ENCODE assay signal across 1 cellular context in the genomic region with DNA sequence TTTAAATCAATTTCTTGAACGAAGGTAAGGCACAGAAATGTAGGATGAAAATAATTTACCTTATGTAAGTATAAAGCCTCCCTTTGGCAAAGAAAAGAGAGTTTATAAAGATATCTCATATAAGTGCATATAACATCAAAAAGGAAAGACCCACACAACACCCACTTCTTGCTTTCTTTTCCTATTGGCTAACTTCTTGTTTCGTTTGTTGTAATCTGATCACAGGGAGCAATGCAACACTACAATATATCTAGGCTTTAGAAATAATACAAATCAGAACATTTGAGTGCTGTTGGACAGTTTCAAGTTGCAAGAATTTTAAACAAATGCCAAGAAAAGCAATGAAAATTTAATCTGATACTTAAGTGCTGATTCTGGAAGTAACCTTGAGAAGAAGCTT.
TF ChIP-seq lines count a peak whose summit lies in the region.

No MANE protein-coding gene starts in this region.

TF ChIP-seq in K562, 482 proteins besides CTCF, POLR2A, EP300 and RAD21 (continued from another document):
- TF ChIP-seq ZKSCAN1 (IDR thresholded peaks at IDR 0.05; ENCODE audit: low read depth, low read length) = no peak
- no peak for TF ChIP-seq GTF2B (IDR thresholded peaks at IDR 0.05; ENCODE audit: extremely low read depth, insufficient read length)
- no peak for TF ChIP-seq TOE1 (IDR thresholded peaks at IDR 0.05; ENCODE audit: borderline replicate concordance)
- no peak for TF ChIP-seq TOE1 (CRISPR knock-in tag; IDR thresholded peaks at IDR 0.05; ENCODE audit: borderline replicate concordance, low read depth)
- no peak for TF ChIP-seq CXXC5 (CRISPR knock-in tag; IDR thresholded peaks at IDR 0.05)
- TF ChIP-seq KLF1 (tag; IDR thresholded peaks at IDR 0.05) = no peak
- TF ChIP-seq, protein P1, sequence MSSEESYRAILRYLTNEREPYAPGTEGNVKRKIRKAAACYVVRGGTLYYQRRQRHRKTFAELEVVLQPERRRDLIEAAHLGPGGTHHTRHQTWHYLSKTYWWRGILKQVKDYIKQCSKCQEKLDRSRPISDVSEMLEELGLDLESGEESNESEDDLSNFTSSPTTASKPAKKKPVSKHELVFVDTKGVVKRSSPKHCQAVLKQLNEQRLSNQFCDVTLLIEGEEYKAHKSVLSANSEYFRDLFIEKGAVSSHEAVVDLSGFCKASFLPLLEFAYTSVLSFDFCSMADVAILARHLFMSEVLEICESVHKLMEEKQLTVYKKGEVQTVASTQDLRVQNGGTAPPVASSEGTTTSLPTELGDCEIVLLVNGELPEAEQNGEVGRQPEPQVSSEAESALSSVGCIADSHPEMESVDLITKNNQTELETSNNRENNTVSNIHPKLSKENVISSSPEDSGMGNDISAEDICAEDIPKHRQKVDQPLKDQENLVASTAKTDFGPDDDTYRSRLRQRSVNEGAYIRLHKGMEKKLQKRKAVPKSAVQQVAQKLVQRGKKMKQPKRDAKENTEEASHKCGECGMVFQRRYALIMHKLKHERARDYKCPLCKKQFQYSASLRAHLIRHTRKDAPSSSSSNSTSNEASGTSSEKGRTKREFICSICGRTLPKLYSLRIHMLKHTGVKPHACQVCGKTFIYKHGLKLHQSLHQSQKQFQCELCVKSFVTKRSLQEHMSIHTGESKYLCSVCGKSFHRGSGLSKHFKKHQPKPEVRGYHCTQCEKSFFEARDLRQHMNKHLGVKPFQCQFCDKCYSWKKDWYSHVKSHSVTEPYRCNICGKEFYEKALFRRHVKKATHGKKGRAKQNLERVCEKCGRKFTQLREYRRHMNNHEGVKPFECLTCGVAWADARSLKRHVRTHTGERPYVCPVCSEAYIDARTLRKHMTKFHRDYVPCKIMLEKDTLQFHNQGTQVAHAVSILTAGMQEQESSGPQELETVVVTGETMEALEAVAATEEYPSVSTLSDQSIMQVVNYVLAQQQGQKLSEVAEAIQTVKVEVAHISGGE (CRISPR knock-in tag; IDR thresholded peaks at IDR 0.05) = no peak
- no peak for TF ChIP-seq ZNF668 (CRISPR knock-in tag; IDR thresholded peaks at IDR 0.05)
- no peak for TF ChIP-seq CTBP1 (IDR thresholded peaks at IDR 0.05; ENCODE audit: borderline replicate concordance)
- no peak for TF ChIP-seq HCFC1 (IDR thresholded peaks at IDR 0.05; ENCODE audit: low read depth, low read length)
- TF ChIP-seq GATAD2A (IDR thresholded peaks at IDR 0.05) = no peak
- TF ChIP-seq ZSCAN32 (CRISPR knock-in tag; IDR thresholded peaks at IDR 0.05) = no peak
- TF ChIP-seq DIDO1 (tag; IDR thresholded peaks at IDR 0.05; ENCODE audit: low read depth) = no peak
- no peak for TF ChIP-seq VEZF1 (CRISPR knock-in tag; IDR thresholded peaks at IDR 0.05)
- TF ChIP-seq, protein P2, sequence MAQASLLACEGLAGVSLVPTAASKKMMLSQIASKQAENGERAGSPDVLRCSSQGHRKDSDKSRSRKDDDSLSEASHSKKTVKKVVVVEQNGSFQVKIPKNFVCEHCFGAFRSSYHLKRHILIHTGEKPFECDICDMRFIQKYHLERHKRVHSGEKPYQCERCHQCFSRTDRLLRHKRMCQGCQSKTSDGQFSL (CRISPR knock-in tag; IDR thresholded peaks at IDR 0.05) = no peak
- TF ChIP-seq, protein P2 (tag; IDR thresholded peaks at IDR 0.05) = no peak
- TF ChIP-seq RCOR1 (IDR thresholded peaks at IDR 0.05; ENCODE audit: borderline replicate concordance in 1 of 2, low read depth in 2 of 2, low read length in 2 of 2) = peak in 1 of 2 experiments; percentile 97; a peak in 2 of 4 replicates
- no peak for TF ChIP-seq CHD2 (IDR thresholded peaks at IDR 0.05; ENCODE audit: low read depth, low read length)
- peak in 1 of 2 experiments; percentile 21; a peak in 1 of 4 replicates for TF ChIP-seq FOXK2 (conservative IDR thresholded peaks at IDR 0.05 in 1 of 2, IDR thresholded peaks at IDR 0.05 in 1 of 2; ENCODE audit: low read depth in 2 of 2)
- TF ChIP-seq STAG1 (CRISPR knock-in tag; IDR thresholded peaks at IDR 0.05; ENCODE audit: borderline replicate concordance) = no peak
- TF ChIP-seq NFATC3 (IDR thresholded peaks at IDR 0.05) = no peak
- no peak for TF ChIP-seq CSDE1 (IDR thresholded peaks at IDR 0.05)
- 0 out of 2 replicates have a peak, but pooled peaks have one; percentile 23 for TF ChIP-seq ELF1 (tag; IDR thresholded peaks at IDR 0.05)
- no peak for TF ChIP-seq ZNF511 (CRISPR knock-in tag; IDR thresholded peaks at IDR 0.05)
- TF ChIP-seq, protein P3, sequence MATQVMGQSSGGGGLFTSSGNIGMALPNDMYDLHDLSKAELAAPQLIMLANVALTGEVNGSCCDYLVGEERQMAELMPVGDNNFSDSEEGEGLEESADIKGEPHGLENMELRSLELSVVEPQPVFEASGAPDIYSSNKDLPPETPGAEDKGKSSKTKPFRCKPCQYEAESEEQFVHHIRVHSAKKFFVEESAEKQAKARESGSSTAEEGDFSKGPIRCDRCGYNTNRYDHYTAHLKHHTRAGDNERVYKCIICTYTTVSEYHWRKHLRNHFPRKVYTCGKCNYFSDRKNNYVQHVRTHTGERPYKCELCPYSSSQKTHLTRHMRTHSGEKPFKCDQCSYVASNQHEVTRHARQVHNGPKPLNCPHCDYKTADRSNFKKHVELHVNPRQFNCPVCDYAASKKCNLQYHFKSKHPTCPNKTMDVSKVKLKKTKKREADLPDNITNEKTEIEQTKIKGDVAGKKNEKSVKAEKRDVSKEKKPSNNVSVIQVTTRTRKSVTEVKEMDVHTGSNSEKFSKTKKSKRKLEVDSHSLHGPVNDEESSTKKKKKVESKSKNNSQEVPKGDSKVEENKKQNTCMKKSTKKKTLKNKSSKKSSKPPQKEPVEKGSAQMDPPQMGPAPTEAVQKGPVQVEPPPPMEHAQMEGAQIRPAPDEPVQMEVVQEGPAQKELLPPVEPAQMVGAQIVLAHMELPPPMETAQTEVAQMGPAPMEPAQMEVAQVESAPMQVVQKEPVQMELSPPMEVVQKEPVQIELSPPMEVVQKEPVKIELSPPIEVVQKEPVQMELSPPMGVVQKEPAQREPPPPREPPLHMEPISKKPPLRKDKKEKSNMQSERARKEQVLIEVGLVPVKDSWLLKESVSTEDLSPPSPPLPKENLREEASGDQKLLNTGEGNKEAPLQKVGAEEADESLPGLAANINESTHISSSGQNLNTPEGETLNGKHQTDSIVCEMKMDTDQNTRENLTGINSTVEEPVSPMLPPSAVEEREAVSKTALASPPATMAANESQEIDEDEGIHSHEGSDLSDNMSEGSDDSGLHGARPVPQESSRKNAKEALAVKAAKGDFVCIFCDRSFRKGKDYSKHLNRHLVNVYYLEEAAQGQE (CRISPR knock-in tag; IDR thresholded peaks at IDR 0.05; ENCODE audit: low read depth) = no peak
- TF ChIP-seq NFYB (IDR thresholded peaks at IDR 0.05; ENCODE audit: extremely low read depth, insufficient read length) = peak; percentile 29
- TF ChIP-seq HDAC2 (IDR thresholded peaks at IDR 0.05) = peak; percentile 84; the same call in 1 of the 2 replicates
- TF ChIP-seq ETV5 (CRISPR knock-in tag; IDR thresholded peaks at IDR 0.05; ENCODE audit: low read depth) = no peak
- TF ChIP-seq TFE3 (CRISPR knock-in tag; IDR thresholded peaks at IDR 0.05) = no peak
- TF ChIP-seq ZNF24 (IDR thresholded peaks at IDR 0.05) = no peak
- TF ChIP-seq SMARCC2 (IDR thresholded peaks at IDR 0.05; ENCODE audit: low read depth) = no peak
- TF ChIP-seq, protein P4, sequence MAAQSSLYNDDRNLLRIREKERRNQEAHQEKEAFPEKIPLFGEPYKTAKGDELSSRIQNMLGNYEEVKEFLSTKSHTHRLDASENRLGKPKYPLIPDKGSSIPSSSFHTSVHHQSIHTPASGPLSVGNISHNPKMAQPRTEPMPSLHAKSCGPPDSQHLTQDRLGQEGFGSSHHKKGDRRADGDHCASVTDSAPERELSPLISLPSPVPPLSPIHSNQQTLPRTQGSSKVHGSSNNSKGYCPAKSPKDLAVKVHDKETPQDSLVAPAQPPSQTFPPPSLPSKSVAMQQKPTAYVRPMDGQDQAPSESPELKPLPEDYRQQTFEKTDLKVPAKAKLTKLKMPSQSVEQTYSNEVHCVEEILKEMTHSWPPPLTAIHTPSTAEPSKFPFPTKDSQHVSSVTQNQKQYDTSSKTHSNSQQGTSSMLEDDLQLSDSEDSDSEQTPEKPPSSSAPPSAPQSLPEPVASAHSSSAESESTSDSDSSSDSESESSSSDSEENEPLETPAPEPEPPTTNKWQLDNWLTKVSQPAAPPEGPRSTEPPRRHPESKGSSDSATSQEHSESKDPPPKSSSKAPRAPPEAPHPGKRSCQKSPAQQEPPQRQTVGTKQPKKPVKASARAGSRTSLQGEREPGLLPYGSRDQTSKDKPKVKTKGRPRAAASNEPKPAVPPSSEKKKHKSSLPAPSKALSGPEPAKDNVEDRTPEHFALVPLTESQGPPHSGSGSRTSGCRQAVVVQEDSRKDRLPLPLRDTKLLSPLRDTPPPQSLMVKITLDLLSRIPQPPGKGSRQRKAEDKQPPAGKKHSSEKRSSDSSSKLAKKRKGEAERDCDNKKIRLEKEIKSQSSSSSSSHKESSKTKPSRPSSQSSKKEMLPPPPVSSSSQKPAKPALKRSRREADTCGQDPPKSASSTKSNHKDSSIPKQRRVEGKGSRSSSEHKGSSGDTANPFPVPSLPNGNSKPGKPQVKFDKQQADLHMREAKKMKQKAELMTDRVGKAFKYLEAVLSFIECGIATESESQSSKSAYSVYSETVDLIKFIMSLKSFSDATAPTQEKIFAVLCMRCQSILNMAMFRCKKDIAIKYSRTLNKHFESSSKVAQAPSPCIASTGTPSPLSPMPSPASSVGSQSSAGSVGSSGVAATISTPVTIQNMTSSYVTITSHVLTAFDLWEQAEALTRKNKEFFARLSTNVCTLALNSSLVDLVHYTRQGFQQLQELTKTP (IDR thresholded peaks at IDR 0.05; ENCODE audit: low read depth in 1 of 2, partially characterized antibody in 2 of 2) = no peak
- TF ChIP-seq NR4A1 (CRISPR knock-in tag; IDR thresholded peaks at IDR 0.05) = no peak
- no peak for TF ChIP-seq NR4A1 (tag; IDR thresholded peaks at IDR 0.05)
- no peak for TF ChIP-seq ZNF699 (CRISPR knock-in tag; IDR thresholded peaks at IDR 0.05; ENCODE audit: insufficient replicate concordance)
- TF ChIP-seq LEF1 (IDR thresholded peaks at IDR 0.05) = no peak
- TF ChIP-seq, protein P5, sequence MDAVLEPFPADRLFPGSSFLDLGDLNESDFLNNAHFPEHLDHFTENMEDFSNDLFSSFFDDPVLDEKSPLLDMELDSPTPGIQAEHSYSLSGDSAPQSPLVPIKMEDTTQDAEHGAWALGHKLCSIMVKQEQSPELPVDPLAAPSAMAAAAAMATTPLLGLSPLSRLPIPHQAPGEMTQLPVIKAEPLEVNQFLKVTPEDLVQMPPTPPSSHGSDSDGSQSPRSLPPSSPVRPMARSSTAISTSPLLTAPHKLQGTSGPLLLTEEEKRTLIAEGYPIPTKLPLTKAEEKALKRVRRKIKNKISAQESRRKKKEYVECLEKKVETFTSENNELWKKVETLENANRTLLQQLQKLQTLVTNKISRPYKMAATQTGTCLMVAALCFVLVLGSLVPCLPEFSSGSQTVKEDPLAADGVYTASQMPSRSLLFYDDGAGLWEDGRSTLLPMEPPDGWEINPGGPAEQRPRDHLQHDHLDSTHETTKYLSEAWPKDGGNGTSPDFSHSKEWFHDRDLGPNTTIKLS (IDR thresholded peaks at IDR 0.05; ENCODE audit: borderline replicate concordance, low read depth) = no peak
- TF ChIP-seq MAZ (CRISPR knock-in tag; conservative IDR thresholded peaks at IDR 0.05 in 1 of 2, IDR thresholded peaks at IDR 0.05 in 1 of 2) = no peak
